12 cellular contexts compared by ENCODE assay signal in genomic region chr16:50781043-50781442, GRCh38. TPM values are rescaled to one million over a fixed set of nuclear protein-coding genes. Genes with fewer than 3 reads are reported as not detected.
DNase-seq lines count a peak whose midpoint lies in the region; ATAC-seq and TF ChIP-seq lines count a peak whose summit lies in the region.
"Had no signal": no experiment of that assay in that cellular context is flagged by ENCODE, and none has a peak within 500 bp of the region (broad histone marks: within the 10 kb centered on the region; RNA-seq: fewer than 3 reads in every experiment).

No MANE protein-coding gene starts in this region.

- H3K4me1 Mint-ChIP-seq in WTC11: peaks cover 2% of the 10 kb centered on the region

- H3K79me2 ChIP-seq in DOHH2 (ENCODE audit: control insufficient read depth, low read length): no peaks in the 10 kb centered on the region

- no peak overlapping the region for H3K4me3 ChIP-seq in A673 (ENCODE audit: low read depth, low read length, poor library complexity, severe bottlenecking)
- H3K4me3 ChIP-seq in DOHH2 (ENCODE audit: low read length): no peak overlapping the region
- H3K4me3 ChIP-seq in fibroblast of pulmonary artery (replicated peaks; ENCODE audit: low read depth, low read length): no peak overlapping the region
- H3K4me3 ChIP-seq in left ventricle myocardium inferior: no peak overlapping the region

- H3K27ac ChIP-seq in A673 (ENCODE audit: low read depth, low read length, poor library complexity, severe bottlenecking) (no peak overlapping the region), DOHH2 (ENCODE audit: low read depth, low read length) (no peak overlapping the region), left ventricle myocardium inferior (replicated peaks) (no peak overlapping the region)

- intact Hi-C loops in A673 (cut with micrococcal nuclease; ENCODE audit: unreplicated experiment) (no loop called here), left ventricle myocardium inferior (cut with micrococcal nuclease) (no loop called here)

- CTCF ChIA-PET in A673 (lab: Charles Lee) (no interaction called here), WTC11 (lab: Charles Lee) (interaction anchor here (0.6 to 3.9 kb wide), 22 partner anchors 9 to 1038 kb away, joined by 3 to 49 read pairs (median 4); partner anchors contain the start of gene CYLD)

- H3K27me3 Mint-ChIP-seq in WTC11 (ENCODE audit: low read depth): no peaks in the 10 kb centered on the region

- no peaks in the 10 kb centered on the region for H3K4me1 ChIP-seq in A673 (ENCODE audit: insufficient read depth, low read length, poor library complexity, severe bottlenecking)
- H3K4me1 ChIP-seq in DOHH2 (ENCODE audit: control insufficient read depth, low read length): no peaks in the 10 kb centered on the region
- no peaks in the 10 kb centered on the region for H3K4me1 ChIP-seq in left ventricle myocardium inferior

- DNase-seq in A673 (ENCODE audit: low spot score) (no peak), WTC11 (ENCODE audit: low spot score) (peak; percentile 31), fibroblast of pulmonary artery (ENCODE audit: low read depth) (no peak), left ventricle myocardium inferior (no peak), NAMALWA (ENCODE audit: low spot score) (no peak), cerebellar cortex (ENCODE audit: low spot score) (no peak)
- DNase-seq: activated CD4-positive, CD25-positive, alpha-beta regulatory T cell treated with anti-CD3 and anti-CD28 coated beads, Interleukin-2, amount 50 U/mL, for 72 hours; Calu3; NCI-H2107 had no signal

- H3K9me3 ChIP-seq in A673 (ENCODE audit: low read depth, low read length, poor library complexity, severe bottlenecking) (no peaks in the 10 kb centered on the region), DOHH2 (ENCODE audit: control insufficient read depth, insufficient read depth, low read length) (no peaks in the 10 kb centered on the region), left ventricle myocardium inferior (replicated peaks) (no peaks in the 10 kb centered on the region)

- H3K27me3 ChIP-seq in A673 (replicated peaks; ENCODE audit: insufficient read depth, low read depth, low read length, poor library complexity) (no peaks in the 10 kb centered on the region), DOHH2 (ENCODE audit: control insufficient read depth, low read length) (no peaks in the 10 kb centered on the region), left ventricle myocardium inferior (ENCODE audit: low read depth) (no peaks in the 10 kb centered on the region)

- no peak overlapping the region for H3K4me2 ChIP-seq in DOHH2 (ENCODE audit: low read length)

- no peaks in the 10 kb centered on the region for H3K9me3 Mint-ChIP-seq in WTC11

- no peaks in the 10 kb centered on the region for H4K20me1 ChIP-seq in DOHH2 (ENCODE audit: control insufficient read depth, insufficient read depth, low read depth, low read length)

- H3K4me3 Mint-ChIP-seq in WTC11: no peak overlapping the region

- TF ChIP-seq CTCF in A673 (conservative IDR thresholded peaks at IDR 0.05; ENCODE audit: low read depth, low read length) (peak; percentile 33; the same call in 1 of the 2 replicates), DOHH2 (IDR thresholded peaks at IDR 0.05; ENCODE audit: low read depth, low read length, poor library complexity, severe bottlenecking) (peak; percentile 14), WTC11 (IDR thresholded peaks at IDR 0.05) (peak; percentile 29; the same call in 1 of the 2 replicates), fibroblast of pulmonary artery (IDR thresholded peaks at IDR 0.05; ENCODE audit: low read length, missing control alignments) (peak; percentile 13), left ventricle myocardium inferior (IDR thresholded peaks at IDR 0.05; ENCODE audit: borderline replicate concordance) (no peak)

- no TSS peak for BruUV-seq in A673 (replicated peaks; lab: Mats Ljungman, UMichigan)

- POLR2A ChIA-PET in A673 (lab: Charles Lee; ENCODE audit: low non-redundant PET): no interaction called here
- POLR2A ChIA-PET in WTC11 (lab: Charles Lee): no interaction called here

- no peaks in the 10 kb centered on the region for H3K9me2 ChIP-seq in DOHH2 (replicated peaks; ENCODE audit: control insufficient read depth, low read length)

- no peaks in the 10 kb centered on the region for H3F3A ChIP-seq in DOHH2 (ENCODE audit: control insufficient read depth, insufficient read depth)

- no peaks in the 10 kb centered on the region for H3K36me3 Mint-ChIP-seq in WTC11

- peak overlapping the region; percentile 83 for H3K27ac Mint-ChIP-seq in WTC11

- ATAC-seq in WTC11 (peak; percentile 98), GM18502 (IDR thresholded peaks at IDR 0.05; ENCODE audit: poor library complexity, unreplicated experiment) (no peak)
- ATAC-seq: sciatic nerve had no signal

- no peaks in the 10 kb centered on the region for H3K36me3 ChIP-seq in A673 (ENCODE audit: insufficient read depth, low read length, poor library complexity, severe bottlenecking)
- 0 out of 2 replicates have a peak, but pooled peaks cover 2% of the 10 kb centered on the region for H3K36me3 ChIP-seq in DOHH2 (ENCODE audit: control insufficient read depth, low read length)
- peaks cover 76% of the 10 kb centered on the region for H3K36me3 ChIP-seq in left ventricle myocardium inferior

TF ChIP-seq in WTC11, 78 proteins besides CTCF, POLR2A, EP300 and RAD21 (continues in another document):
- TF ChIP-seq JUN (CRISPR knock-in tag; IDR thresholded peaks at IDR 0.05) (no peak), ZNF317 (CRISPR knock-in tag; IDR thresholded peaks at IDR 0.05; ENCODE audit: borderline replicate concordance, low read depth) (no peak), ZNF396 (CRISPR knock-in tag; IDR thresholded peaks at IDR 0.05; ENCODE audit: borderline replicate concordance) (no peak), ZNF281 (CRISPR knock-in tag; IDR thresholded peaks at IDR 0.05) (no peak), STAT6 (CRISPR knock-in tag; conservative IDR thresholded peaks at IDR 0.05; ENCODE audit: low read depth) (no peak)

RNA-seq across cellular contexts. Expression of gene CYLD, which starts 39.2 kb away (rescaled TPM):
- 6.3 and 9.5 TPM in 2 replicates for total RNA-seq in A673 (2021)
- total RNA-seq in WTC11 (2021): 9.4 to 10.8 TPM (median 9.6 TPM) in 3 replicates
- 36.0 TPM for total RNA-seq in left ventricle myocardium inferior
